Comparison of ENCODE assay signal across 8 cellular contexts in genomic region chr19:49421039-49421877, GRCh38. TPM values are rescaled to one million over a fixed set of nuclear protein-coding genes. Genes with fewer than 3 reads are reported as not detected.
DNase-seq lines count a peak whose midpoint lies in the region; ATAC-seq and TF ChIP-seq lines count a peak whose summit lies in the region.

No MANE protein-coding gene starts in this region.

- H3K9me3 ChIP-seq in HAP-1 (no peaks in the 10 kb centered on the region), breast epithelium (no peaks in the 10 kb centered on the region)

- in situ Hi-C loops in HAP-1 (cut with MboI; ENCODE audit: low sequenced_read_pairs): no loop called here

- peak overlapping the region; percentile 47 to 66 for H3K4me3 Mint-ChIP-seq in stimulated activated naive B cell treated with anti-CD40 and anti-IgM and Interleukin-4, amounts not matched to agents 10 μg/mL and 1 μg/mL and 100 μg/mL, for 72 hours

- no peak for TF ChIP-seq POLR2A in breast epithelium (IDR thresholded peaks at IDR 0.05)

- H3K9me3 Mint-ChIP-seq in stimulated activated naive B cell treated with anti-CD40 and anti-IgM and Interleukin-4, amounts not matched to agents 10 μg/mL and 1 μg/mL and 100 μg/mL, for 72 hours: no peaks in the 10 kb centered on the region

- H3K4me3 ChIP-seq in AG04449 (ENCODE audit: low read depth, low read length) (peak overlapping the region; percentile 8; the same call in 1 of the 2 replicates), HAP-1 (no peak overlapping the region), breast epithelium (peak overlapping the region in 2 of 3 donors; percentile 40 to 65)

- H3K4me1 ChIP-seq in HAP-1: peaks cover 2% of the 10 kb centered on the region; the same call in 1 of the 2 replicates
- peaks cover 0 to 8% of the 10 kb centered on the region in 2 donors for H3K4me1 ChIP-seq in breast epithelium

- DNase-seq in AG04449 (ENCODE audit: low read depth, low spot score) (no peak), HAP-1 (ENCODE audit: low spot score in 2 of 2) (peak; percentile 77 to 86), NOMO-1 treated with dmso at 0.1 percent for 144 hours (lab: John Stamatoyannopoulos, UW; ENCODE audit: unreplicated experiment) (peak; percentile 48), breast epithelium (ENCODE audit: low spot score in 2 of 2) (peak in 1 of 2 donors; percentile 54), kidney tubule cell (ENCODE audit: low spot score) (peak; percentile 23), activated gamma-delta T cell treated with Interleukin-2 at 50 U/mL for 16 hours (no peak)
- no peak for DNase-seq in stimulated activated naive B cell treated with anti-CD40 and anti-IgM and Interleukin-4, amounts not matched to agents 10 μg/mL and 1 μg/mL and 100 μg/mL, for 72 hours

- no peaks in the 10 kb centered on the region for H3K36me3 Mint-ChIP-seq in stimulated activated naive B cell treated with anti-CD40 and anti-IgM and Interleukin-4, amounts not matched to agents 10 μg/mL and 1 μg/mL and 100 μg/mL, for 72 hours

- TF ChIP-seq CTCF in AG04449 (IDR thresholded peaks at IDR 0.05; ENCODE audit: insufficient read depth, low read length, missing control alignments): no peak
- no peak for TF ChIP-seq CTCF in breast epithelium (IDR thresholded peaks at IDR 0.05)

- intact Hi-C loops in breast epithelium (cut with DNase I; ENCODE audit: low total_unique reads): no loop called here

- POLR2A ChIA-PET in AG04449 (lab: Yijun Ruan, JAX): no interaction called here

- peak; percentile 38 to 48 for ATAC-seq in stimulated activated naive B cell treated with anti-CD40 and anti-IgM and Interleukin-4, amounts not matched to agents 10 μg/mL and 1 μg/mL and 100 μg/mL, for 72 hours (replicated peaks)
- ATAC-seq in GM18498 (IDR thresholded peaks at IDR 0.05; ENCODE audit: unreplicated experiment): no peak

- peaks cover 84 to 97% of the 10 kb centered on the region in 2 donors for H3K27me3 Mint-ChIP-seq in stimulated activated naive B cell treated with anti-CD40 and anti-IgM and Interleukin-4, amounts not matched to agents 10 μg/mL and 1 μg/mL and 100 μg/mL, for 72 hours

- peak overlapping the region; percentile 34 for H3K27ac Mint-ChIP-seq in stimulated activated naive B cell treated with anti-CD40 and anti-IgM and Interleukin-4, amounts not matched to agents 10 μg/mL and 1 μg/mL and 100 μg/mL, for 72 hours

- no peak overlapping the region for H3K27ac ChIP-seq in breast epithelium

- H3K36me3 ChIP-seq in HAP-1 (replicated peaks) (no peaks in the 10 kb centered on the region), breast epithelium (no peaks in the 10 kb centered on the region)

- H3K27me3 ChIP-seq in HAP-1 (ENCODE audit: low read depth) (peaks cover 79% of the 10 kb centered on the region), breast epithelium (peaks cover 11 to 67% of the 10 kb centered on the region in 2 donors)

- CTCF ChIA-PET in AG04449 (lab: Yijun Ruan, JAX): interaction anchor here (1.1 to 1.2 kb wide), 2 partner anchors 15 to 20 kb away, joined by 3 read pairs; no protein-coding TSS in a partner anchor

- peaks cover 36 to 59% of the 10 kb centered on the region in 2 donors for H3K4me1 Mint-ChIP-seq in stimulated activated naive B cell treated with anti-CD40 and anti-IgM and Interleukin-4, amounts not matched to agents 10 μg/mL and 1 μg/mL and 100 μg/mL, for 72 hours

RNA-seq across cellular contexts. Expression of gene PTH2, which starts 2.0 kb away (rescaled TPM):
- total RNA-seq in breast epithelium: not detected

RNA-seq across cellular contexts. Expression of gene GFY, which starts 3.9 kb away (rescaled TPM):
- total RNA-seq in breast epithelium: not detected

RNA-seq across cellular contexts. Expression of gene SLC17A7, which starts 20.1 kb away (rescaled TPM):
- 1 to 10 TPM in 1 of 3 donors, under 1 TPM in 2; 0.44 to 4.3 (median 0.98) TPM for total RNA-seq in breast epithelium

RNA-seq across cellular contexts. Expression of gene PIH1D1, which starts 30.4 kb away (rescaled TPM):
- 100 to 1,000 TPM in 2 of 3 donors, 10 to 100 TPM in 1; 94.4 to 121 (median 106) TPM for total RNA-seq in breast epithelium

RNA-seq across cellular contexts. Expression of gene ALDH16A1, which starts 31.8 kb away (rescaled TPM):
- total RNA-seq in breast epithelium: 10 to 100 TPM; 20.6 to 34.4 (median 32.2) TPM

Comparison
In these comparisons a context has a peak if more than half of its experiments do, and no peak if none do; other contexts are left out.
1. DNase-seq: peak in HAP-1 (2 of 2), NOMO-1 treated with dmso at 0.1 percent for 144 hours (single experiment) and kidney tubule cell (single experiment); none in AG04449 (single experiment), stimulated activated naive B cell treated with anti-CD40 and anti-IgM and Interleukin-4, amounts not matched to agents 10 μg/mL and 1 μg/mL and 100 μg/mL, for 72 hours (single experiment) and activated gamma-delta T cell treated with Interleukin-2 at 50 U/mL for 16 hours (single experiment).